Comparison of ENCODE assay signal across 8 cellular contexts in genomic region chr1:39955547-39956539, GRCh38. TPM values are rescaled to one million over a fixed set of nuclear protein-coding genes. Genes with fewer than 3 reads are reported as not detected.
DNase-seq lines count a peak whose midpoint lies in the region; ATAC-seq and TF ChIP-seq lines count a peak whose summit lies in the region.

No MANE protein-coding gene starts in this region.

- no peak overlapping the region for H3K27ac ChIP-seq in gastrocnemius medialis

- H3K27ac Mint-ChIP-seq in activated naive CD4-positive, alpha-beta T cell treated with anti-CD3 and anti-CD28 coated beads, Interleukin-2, amount 10 ng/mL, durations not matched to agents 7 days and 5 days: no peak overlapping the region

- H3K27me3 ChIP-seq in gastrocnemius medialis: no peaks in the 10 kb centered on the region

- ATAC-seq in GM21526 (IDR thresholded peaks at IDR 0.05; ENCODE audit: low FRiP score, unreplicated experiment) (peak; percentile 36), left cardiac atrium (peak; percentile 6 to 51), gastrocnemius medialis (no peak)

- no peaks in the 10 kb centered on the region for H3K36me3 ChIP-seq in gastrocnemius medialis

- no peak for TF ChIP-seq CTCF in gastrocnemius medialis (IDR thresholded peaks at IDR 0.05 in 4 of 5, conservative IDR thresholded peaks at IDR 0.05 in 1 of 5)

- intact Hi-C loops in left cardiac atrium (cut with DNase I) (no loop called here), gastrocnemius medialis (cut with DNase I; ENCODE audit: low total_unique reads) (no loop called here)

- no peaks in the 10 kb centered on the region for H3K9me3 ChIP-seq in gastrocnemius medialis

- in situ Hi-C loops in gastrocnemius medialis (cut with MboI; ENCODE audit: low sequenced_read_pairs in 4 of 4): no loop called here

- CTCF ChIA-PET in activated naive CD4-positive, alpha-beta T cell treated with anti-CD3 and anti-CD28 coated beads, Interleukin-2, amount 10 ng/mL, durations not matched to agents 7 days and 5 days (lab: Charles Lee): interaction anchor here (1.0 to 1.9 kb wide), 4 partner anchors 10 to 37 kb away, joined by 3 to 10 read pairs (median 3); no protein-coding TSS in a partner anchor

- no peaks in the 10 kb centered on the region for H3K9me3 Mint-ChIP-seq in activated naive CD4-positive, alpha-beta T cell treated with anti-CD3 and anti-CD28 coated beads, Interleukin-2, amount 10 ng/mL, durations not matched to agents 7 days and 5 days

- no peak for TF ChIP-seq EP300 in Ishikawa (IDR thresholded peaks at IDR 0.05; ENCODE audit: borderline replicate concordance)

- H3K4me3 Mint-ChIP-seq in activated naive CD4-positive, alpha-beta T cell treated with anti-CD3 and anti-CD28 coated beads, Interleukin-2, amount 10 ng/mL, durations not matched to agents 7 days and 5 days: peak overlapping the region; percentile 88

- H3K27me3 Mint-ChIP-seq in activated naive CD4-positive, alpha-beta T cell treated with anti-CD3 and anti-CD28 coated beads, Interleukin-2, amount 10 ng/mL, durations not matched to agents 7 days and 5 days: peaks cover 27% of the 10 kb centered on the region

- no peak for TF ChIP-seq RAD21 in Ishikawa (IDR thresholded peaks at IDR 0.05; ENCODE audit: low read depth)

- peaks cover 31% of the 10 kb centered on the region for H3K4me1 Mint-ChIP-seq in activated naive CD4-positive, alpha-beta T cell treated with anti-CD3 and anti-CD28 coated beads, Interleukin-2, amount 10 ng/mL, durations not matched to agents 7 days and 5 days

- H3K36me3 Mint-ChIP-seq in activated naive CD4-positive, alpha-beta T cell treated with anti-CD3 and anti-CD28 coated beads, Interleukin-2, amount 10 ng/mL, durations not matched to agents 7 days and 5 days: no peaks in the 10 kb centered on the region

- H3K4me1 ChIP-seq in gastrocnemius medialis: peaks cover 16% of the 10 kb centered on the region in 2 donors

- peak overlapping the region; percentile 42 to 58 (median 52) for H3K4me3 ChIP-seq in gastrocnemius medialis

- peak; percentile 47 for DNase-seq in D341Med (ENCODE audit: low spot score)
- DNase-seq in RPMI8226: peak; percentile 74
- peak; percentile 59 for DNase-seq in activated naive CD4-positive, alpha-beta T cell treated with anti-CD3 and anti-CD28 coated beads, Interleukin-2, amount 10 ng/mL, durations not matched to agents 7 days and 5 days
- no peak for DNase-seq in left cardiac atrium
- DNase-seq in gastrocnemius medialis: no peak
- no peak for DNase-seq in KG1 (lab: John Stamatoyannopoulos, UW)

- no peak for TF ChIP-seq POLR2A in gastrocnemius medialis (IDR thresholded peaks at IDR 0.05)

TF ChIP-seq in Ishikawa, 13 proteins besides CTCF, POLR2A, EP300 and RAD21:
- TF ChIP-seq TCF12 (IDR thresholded peaks at IDR 0.05; ENCODE audit: low read depth) (no peak; the same call in 1 of the 2 replicates), YY1 (IDR thresholded peaks at IDR 0.05; ENCODE audit: low read depth) (no peak), FOXM1 (IDR thresholded peaks at IDR 0.05; ENCODE audit: borderline replicate concordance, low read depth) (no peak), TEAD4 (IDR thresholded peaks at IDR 0.05) (no peak), NFIC (IDR thresholded peaks at IDR 0.05) (no peak), USF1 (IDR thresholded peaks at IDR 0.05) (peak; percentile 28; the same call in 1 of the 2 replicates), EGR1 (IDR thresholded peaks at IDR 0.05) (peak; percentile 67), TAF1 (IDR thresholded peaks at IDR 0.05; ENCODE audit: low read depth) (no peak), CREB1 (IDR thresholded peaks at IDR 0.05; ENCODE audit: low read depth) (no peak), CEBPB (IDR thresholded peaks at IDR 0.05) (no peak), MAX (IDR thresholded peaks at IDR 0.05) (peak; percentile 85), ZBTB7A (IDR thresholded peaks at IDR 0.05; ENCODE audit: low read depth) (peak; percentile 49; the same call in 1 of the 2 replicates)
- TF ChIP-seq, protein P1, sequence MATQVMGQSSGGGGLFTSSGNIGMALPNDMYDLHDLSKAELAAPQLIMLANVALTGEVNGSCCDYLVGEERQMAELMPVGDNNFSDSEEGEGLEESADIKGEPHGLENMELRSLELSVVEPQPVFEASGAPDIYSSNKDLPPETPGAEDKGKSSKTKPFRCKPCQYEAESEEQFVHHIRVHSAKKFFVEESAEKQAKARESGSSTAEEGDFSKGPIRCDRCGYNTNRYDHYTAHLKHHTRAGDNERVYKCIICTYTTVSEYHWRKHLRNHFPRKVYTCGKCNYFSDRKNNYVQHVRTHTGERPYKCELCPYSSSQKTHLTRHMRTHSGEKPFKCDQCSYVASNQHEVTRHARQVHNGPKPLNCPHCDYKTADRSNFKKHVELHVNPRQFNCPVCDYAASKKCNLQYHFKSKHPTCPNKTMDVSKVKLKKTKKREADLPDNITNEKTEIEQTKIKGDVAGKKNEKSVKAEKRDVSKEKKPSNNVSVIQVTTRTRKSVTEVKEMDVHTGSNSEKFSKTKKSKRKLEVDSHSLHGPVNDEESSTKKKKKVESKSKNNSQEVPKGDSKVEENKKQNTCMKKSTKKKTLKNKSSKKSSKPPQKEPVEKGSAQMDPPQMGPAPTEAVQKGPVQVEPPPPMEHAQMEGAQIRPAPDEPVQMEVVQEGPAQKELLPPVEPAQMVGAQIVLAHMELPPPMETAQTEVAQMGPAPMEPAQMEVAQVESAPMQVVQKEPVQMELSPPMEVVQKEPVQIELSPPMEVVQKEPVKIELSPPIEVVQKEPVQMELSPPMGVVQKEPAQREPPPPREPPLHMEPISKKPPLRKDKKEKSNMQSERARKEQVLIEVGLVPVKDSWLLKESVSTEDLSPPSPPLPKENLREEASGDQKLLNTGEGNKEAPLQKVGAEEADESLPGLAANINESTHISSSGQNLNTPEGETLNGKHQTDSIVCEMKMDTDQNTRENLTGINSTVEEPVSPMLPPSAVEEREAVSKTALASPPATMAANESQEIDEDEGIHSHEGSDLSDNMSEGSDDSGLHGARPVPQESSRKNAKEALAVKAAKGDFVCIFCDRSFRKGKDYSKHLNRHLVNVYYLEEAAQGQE (IDR thresholded peaks at IDR 0.05; ENCODE audit: low read depth): no peak

RNA-seq across cellular contexts. Expression of gene MFSD2A, which starts 0.9 kb away (rescaled TPM):
- total RNA-seq in left cardiac atrium: 1 to 10 TPM; 3.7 to 3.8 TPM
- total RNA-seq in gastrocnemius medialis: 1 to 10 TPM in 2 of 4 donors, not detected in 2; 1.0 to 2.1 TPM

RNA-seq across cellular contexts. Expression of gene MYCL, which starts 54.1 kb away (rescaled TPM):
- total RNA-seq in left cardiac atrium (under 1 TPM; 0.76 to 0.77 TPM), gastrocnemius medialis (1 to 10 TPM in 1 of 4 donors, under 1 TPM in 1, not detected in 2; 0.35 to 1.1 TPM)

Comparison
In these comparisons a context has a peak if more than half of its experiments do, and no peak if none do; other contexts are left out.
1. DNase-seq: peak in D341Med (single experiment), RPMI8226 (single experiment) and activated naive CD4-positive, alpha-beta T cell treated with anti-CD3 and anti-CD28 coated beads, Interleukin-2, amount 10 ng/mL, durations not matched to agents 7 days and 5 days (single experiment); none in left cardiac atrium (single experiment), gastrocnemius medialis (0 of 2) and KG1 (single experiment).
2. ATAC-seq: peak in GM21526 (single experiment) and left cardiac atrium (2 of 2); none in gastrocnemius medialis (0 of 2).